ENCODE assay signal across 9 cellular contexts in the genomic region with DNA sequence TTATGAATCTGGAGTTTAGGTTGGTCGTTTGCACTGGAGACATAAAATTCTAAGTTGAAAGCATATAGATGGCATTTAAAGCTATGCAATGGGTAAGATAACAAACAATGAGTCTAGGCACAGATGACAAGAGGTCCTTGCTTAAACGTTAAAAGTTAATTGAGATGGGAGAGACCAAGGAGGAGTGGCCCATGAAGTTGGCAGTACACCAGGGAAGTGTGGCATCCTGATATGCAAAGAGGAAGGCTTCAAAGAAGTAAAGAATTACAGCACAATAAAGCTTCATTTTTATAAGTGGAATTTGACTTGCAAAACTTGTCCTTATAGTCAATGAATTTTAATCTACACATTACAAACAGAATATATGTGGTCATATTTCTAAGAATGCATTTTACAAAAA. TPM values are rescaled to one million over a fixed set of nuclear protein-coding genes. Genes with fewer than 3 reads are reported as not detected.
"Had no signal": no experiment of that assay in that cellular context is flagged by ENCODE, and none has a peak within 500 bp of the region (broad histone marks: within the 10 kb centered on the region; RNA-seq: fewer than 3 reads in every experiment).

No MANE protein-coding gene starts in this region.

- DNase-seq: GM23248, GOT3, H7, HFFc6 had no signal

- H3K27ac ChIP-seq: GM23248, HL-60 had no signal

- H3K9ac ChIP-seq: GM23248 had no signal

- H3K36me3 ChIP-seq: HAP-1 had no signal

- H3K9me3 ChIP-seq: HAP-1 had no signal

- H3K4me3 ChIP-seq: GM23248, HAP-1 had no signal

- H2AFZ ChIP-seq: GM23248 had no signal

RNA-seq across cellular contexts. Expression of gene UPP2, which starts 23.2 kb away (rescaled TPM):
- total RNA-seq: GM23248, H4, H7, HFFc6, HT1080 had no signal
- polyA plus RNA-seq: GM23248, IgD-negative memory B cell had no signal
